In genomic region chr11:19891050-19891449, GRCh38 we compare ENCODE assay signal across 21 cellular contexts.
"Had no signal": no experiment of that assay in that cellular context is flagged by ENCODE, and none has a peak within 500 bp of the region (broad histone marks: within the 10 kb centered on the region; RNA-seq: fewer than 3 reads in every experiment).

No MANE protein-coding gene starts in this region.

- H3K27me3 Mint-ChIP-seq: activated B cell treated with CpG ODN at 0.5 μM for 24 hours; stimulated activated naive CD8-positive, alpha-beta T cell treated with anti-CD3 and anti-CD28 coated beads, Interleukin-15, amount 100 ng/mL, for 72 hours had no signal

- DNase-seq: activated B cell treated with CpG ODN at 0.5 μM for 24 hours; activated CD4-positive, alpha-beta memory T cell treated with anti-CD3 and anti-CD28 coated beads for 36 hours; activated CD4-positive, alpha-beta T cell treated with anti-CD3 and anti-CD28 coated beads for 4 hours; activated naive CD4-positive, alpha-beta T cell treated with anti-CD3 and anti-CD28 coated beads for 36 hours; cerebellar nuclear complex; effector memory CD4-positive, alpha-beta T cell; heart left ventricle; kidney; occipital lobe; right cardiac atrium; small intestine; stimulated activated CD4-positive, alpha-beta T cell treated with anti-CD3 and anti-CD28 coated beads, Interleukin-15, amount 100 ng/mL, for 24 hours; stimulated activated CD4-positive, alpha-beta T cell treated with anti-CD3 and anti-CD28 coated beads, Interleukin-2, amount 100 ng/mL, for 48 hours; stimulated activated naive CD8-positive, alpha-beta T cell treated with anti-CD3 and anti-CD28 coated beads, Interleukin-15, amount 100 ng/mL, for 72 hours; T-helper 1 cell; T-helper 9 cell had no signal

- H3K36me3 ChIP-seq: breast epithelium, prostate gland had no signal

- H3K4me3 ChIP-seq: breast epithelium, esophagus muscularis mucosa, gastroesophageal sphincter, heart left ventricle, prostate gland had no signal

- H3K9me3 Mint-ChIP-seq: activated naive CD4-positive, alpha-beta T cell treated with anti-CD3 and anti-CD28 coated beads for 36 hours; activated T-helper 2 cell treated with anti-CD3 and anti-CD28 coated beads, Interferon-gamma antibody, Interleukin-2, Interleukin-4, amounts not matched to agents 10 μg/mL and 5 μg/mL and 100 μg/mL, durations not matched to agents 14 hours and 24 hours and 36 hours; stimulated activated naive CD8-positive, alpha-beta T cell treated with anti-CD3 and anti-CD28 coated beads, Interleukin-15, amount 100 ng/mL, for 72 hours had no signal

- FAIRE-seq: kidney, small intestine had no signal

- H3K4me1 Mint-ChIP-seq: activated B cell treated with CpG ODN at 0.5 μM for 24 hours; stimulated activated naive CD8-positive, alpha-beta T cell treated with anti-CD3 and anti-CD28 coated beads, Interleukin-15, amount 100 ng/mL, for 72 hours had no signal

- H3K4me1 ChIP-seq: prostate gland had no signal

- H3K27me3 ChIP-seq: breast epithelium, esophagus muscularis mucosa, gastroesophageal sphincter, heart left ventricle had no signal

- H3K9me3 ChIP-seq: breast epithelium, esophagus muscularis mucosa, gastroesophageal sphincter, heart left ventricle, prostate gland had no signal

- H3K4me3 Mint-ChIP-seq: activated B cell treated with CpG ODN at 0.5 μM for 24 hours; activated CD4-positive, alpha-beta memory T cell treated with anti-CD3 and anti-CD28 coated beads for 36 hours; activated naive CD4-positive, alpha-beta T cell treated with anti-CD3 and anti-CD28 coated beads for 36 hours; stimulated activated naive CD8-positive, alpha-beta T cell treated with anti-CD3 and anti-CD28 coated beads, Interleukin-15, amount 100 ng/mL, for 72 hours had no signal

- H3K27ac ChIP-seq: prostate gland had no signal

- H3K27ac Mint-ChIP-seq: activated B cell treated with CpG ODN at 0.5 μM for 24 hours; activated CD4-positive, alpha-beta memory T cell treated with anti-CD3 and anti-CD28 coated beads for 36 hours; activated naive CD4-positive, alpha-beta T cell treated with anti-CD3 and anti-CD28 coated beads for 36 hours; activated T-helper 2 cell treated with anti-CD3 and anti-CD28 coated beads, Interferon-gamma antibody, Interleukin-2, Interleukin-4, amounts not matched to agents 10 μg/mL and 5 μg/mL and 100 μg/mL, durations not matched to agents 14 hours and 24 hours and 36 hours; stimulated activated naive CD8-positive, alpha-beta T cell treated with anti-CD3 and anti-CD28 coated beads, Interleukin-15, amount 100 ng/mL, for 72 hours had no signal
